9 cellular contexts compared by ENCODE assay signal in the genomic region with DNA sequence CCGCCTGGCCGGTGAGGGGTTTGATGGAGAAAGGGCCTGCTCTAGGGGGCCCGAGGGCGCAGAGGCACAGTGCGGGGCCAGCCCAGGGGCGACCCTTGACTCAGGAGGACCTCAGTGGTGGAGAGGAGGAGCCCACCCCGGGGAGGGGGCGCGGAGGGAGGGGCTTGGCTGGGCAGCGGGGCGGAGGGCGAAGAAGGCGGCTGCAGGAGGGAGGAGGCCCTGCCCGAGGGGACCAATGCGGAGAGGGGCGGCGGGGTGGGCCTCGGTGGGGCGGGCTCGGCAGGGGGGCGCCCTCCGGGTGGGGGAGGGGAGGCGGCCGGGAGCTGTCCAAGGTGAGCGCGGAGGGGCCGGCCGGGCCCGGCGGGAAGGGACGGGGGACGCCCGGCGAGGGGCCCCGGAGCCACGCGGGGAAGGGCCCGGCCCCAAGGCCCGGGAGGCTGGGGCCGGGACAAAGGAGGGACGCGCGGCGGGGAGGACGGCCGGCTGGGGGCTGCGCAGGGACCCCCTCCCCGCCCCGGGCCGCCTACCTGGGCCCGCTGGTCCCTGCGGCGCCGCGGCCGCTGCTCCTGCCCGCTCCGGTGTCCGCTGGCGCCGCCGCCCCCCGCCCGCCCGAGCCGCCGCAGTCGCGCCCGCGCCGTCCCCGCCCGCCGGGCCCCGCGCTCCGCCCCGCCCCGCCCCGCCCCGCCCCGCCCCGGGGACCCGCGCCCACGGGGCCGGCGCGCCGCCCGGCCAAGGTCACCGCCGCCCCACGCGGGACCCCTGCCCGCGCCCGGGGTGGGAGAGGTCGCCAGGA. TPM values are rescaled to one million over a fixed set of nuclear protein-coding genes. Genes with fewer than 3 reads are reported as not detected.
DNase-seq lines count a peak whose midpoint lies in the region; ATAC-seq and TF ChIP-seq lines count a peak whose summit lies in the region.
"Had no signal": no experiment of that assay in that cellular context is flagged by ENCODE, and none has a peak within 500 bp of the region (broad histone marks: within the 10 kb centered on the region; RNA-seq: fewer than 3 reads in every experiment).

A gene with protein sequence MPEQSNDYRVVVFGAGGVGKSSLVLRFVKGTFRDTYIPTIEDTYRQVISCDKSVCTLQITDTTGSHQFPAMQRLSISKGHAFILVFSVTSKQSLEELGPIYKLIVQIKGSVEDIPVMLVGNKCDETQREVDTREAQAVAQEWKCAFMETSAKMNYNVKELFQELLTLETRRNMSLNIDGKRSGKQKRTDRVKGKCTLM (minus strand): TSS at position 596 of the 793 bp plus-strand sequence. CDS start 3,566 bp downstream, outside the sequence.

- H3K4me3 ChIP-seq in sigmoid colon (peak within 1 kb of the TSS in 3 of 4 donors; percentile 23 to 46 (median 44)), Karpas-422 (ENCODE audit: low read length) (no peak within 1 kb of the TSS)

- no peaks in the 10 kb centered on the region for H4K20me1 ChIP-seq in Karpas-422 (ENCODE audit: insufficient read depth, low read depth, low read length)

- WGBS in sigmoid colon, 2 donors, result 1% methylated on average over 100 of the region's 100 CpGs

- peaks cover 12 to 58% (median 42%) of the 10 kb centered on the region in 3 donors for H3K27me3 ChIP-seq in sigmoid colon
- no peaks in the 10 kb centered on the region for H3K27me3 ChIP-seq in Karpas-422 (ENCODE audit: low read length)

- no peak within 1 kb of the TSS for H3K4me2 ChIP-seq in Karpas-422 (ENCODE audit: low read depth, low read length, poor library complexity, severe bottlenecking)

- H3K9me3 ChIP-seq in T-helper 17 cell (ENCODE audit: control insufficient read depth, low read length, poor library complexity, severe bottlenecking) (no peaks in the 10 kb centered on the region), sigmoid colon (no peaks in the 10 kb centered on the region), Karpas-422 (ENCODE audit: low read length) (no peaks in the 10 kb centered on the region; the same call in 1 of the 2 replicates)

- no peak within 1 kb of the TSS for H2AFZ ChIP-seq in Karpas-422 (ENCODE audit: low read length)

- H3K4me3 Mint-ChIP-seq in T-helper 17 cell, result peak within 1 kb of the TSS; percentile 71

- no peak for ATAC-seq in T-helper 17 cell
- no peak for ATAC-seq in HG03439 (IDR thresholded peaks at IDR 0.05; ENCODE audit: unreplicated experiment)

- no peak for TF ChIP-seq POLR2A in sigmoid colon (IDR thresholded peaks at IDR 0.05)

- H3K36me3 ChIP-seq in sigmoid colon (no peaks in the 10 kb centered on the region), Karpas-422 (ENCODE audit: insufficient read depth, low read length) (no peaks in the 10 kb centered on the region)

- H3K4me1 Mint-ChIP-seq in T-helper 17 cell, result peaks cover 2% of the 10 kb centered on the region

- DNase-seq in GM03348 (ENCODE audit: low spot score), result peak; percentile 78
- DNase-seq in T-helper 17 cell, result no peak
- DNase-seq in cardiac septum (ENCODE audit: low spot score), result no peak
- peak; percentile 51 for DNase-seq in sigmoid colon
- DNase-seq in stimulated activated naive CD4-positive, alpha-beta T cell (lab: John Stamatoyannopoulos, UW), result no peak
- DNase-seq in Karpas-422, result no peak
- DNase-seq in SHP77 treated with DMSO at 0.1 percent for 48 hours (lab: John Stamatoyannopoulos, UW), result no peak
- DNase-seq: SHP77 had no signal

- H3K27me3 Mint-ChIP-seq in T-helper 17 cell, result peaks cover 35% of the 10 kb centered on the region

- H3K27ac ChIP-seq in sigmoid colon (peak within 1 kb of the TSS in 1 of 4 donors; percentile 59), Karpas-422 (ENCODE audit: low read length) (no peak within 1 kb of the TSS)

- intact Hi-C loops in cardiac septum (cut with DNase I) (loop anchor here (2.0 to 5.0 kb wide), 2 partner anchors 26 to 51 kb away; no protein-coding TSS in a partner anchor), sigmoid colon (cut with DNase I) (no loop called here)

- no peak for TF ChIP-seq CTCF in sigmoid colon (IDR thresholded peaks at IDR 0.05)

- H3K79me2 ChIP-seq in Karpas-422 (ENCODE audit: low read length), result no peaks in the 10 kb centered on the region

- no peak within 1 kb of the TSS for H3K9ac ChIP-seq in Karpas-422 (ENCODE audit: low read length)

- no peak for TF ChIP-seq EP300 in sigmoid colon (IDR thresholded peaks at IDR 0.05)

- peaks cover 3% of the 10 kb centered on the region for H3K36me3 Mint-ChIP-seq in T-helper 17 cell (ENCODE audit: low read depth)

- no peaks in the 10 kb centered on the region for H3K9me2 ChIP-seq in Karpas-422 (replicated peaks; ENCODE audit: insufficient read depth, low read length)

- H3K27ac Mint-ChIP-seq in T-helper 17 cell, result no peak within 1 kb of the TSS

- H3K4me1 ChIP-seq in sigmoid colon (peaks cover 0 to 35% (median 30%) of the 10 kb centered on the region in 4 donors), Karpas-422 (ENCODE audit: low read length) (no peaks in the 10 kb centered on the region)

RNA-seq across cellular contexts. Expression of the gene that starts here (rescaled TPM):
- total RNA-seq in T-helper 17 cell, result under 1 TPM; 0.40 to 0.42 TPM
- 113 TPM for total RNA-seq in cardiac septum
- total RNA-seq in sigmoid colon, result 1 to 10 TPM in 2 of 4 donors, under 1 TPM in 2; 0.33 to 2.2 (median 1.2) TPM
- polyA plus RNA-seq in sigmoid colon, result 1 to 10 TPM in 2 of 3 donors, under 1 TPM in 1; 0.60 to 1.6 (median 1.6) TPM
- total RNA-seq in Karpas-422 (2014; rRNA removed; shearing (Covaris generic); ENCODE audit: low replicate concordance), result not detected in 2 replicates

Comparison
In these comparisons a context has a peak if more than half of its experiments do, and no peak if none do; other contexts are left out.
1. RNA of the gene that starts here (total RNA-seq): 113 TPM in cardiac septum (single experiment); 0.33 to 2.2 TPM in sigmoid colon, 0.40 to 0.42 TPM in T-helper 17 cell and not detected in Karpas-422; every median in the first group is over 10 times any median in the second.
2. DNase-seq: peak in GM03348 (single experiment) and sigmoid colon (single experiment); none in T-helper 17 cell (0 of 3), cardiac septum (single experiment), stimulated activated naive CD4-positive, alpha-beta T cell (0 of 6), Karpas-422 (single experiment) and SHP77 treated with DMSO at 0.1 percent for 48 hours (single experiment).